8 cellular contexts compared by ENCODE assay signal in the genomic region with DNA sequence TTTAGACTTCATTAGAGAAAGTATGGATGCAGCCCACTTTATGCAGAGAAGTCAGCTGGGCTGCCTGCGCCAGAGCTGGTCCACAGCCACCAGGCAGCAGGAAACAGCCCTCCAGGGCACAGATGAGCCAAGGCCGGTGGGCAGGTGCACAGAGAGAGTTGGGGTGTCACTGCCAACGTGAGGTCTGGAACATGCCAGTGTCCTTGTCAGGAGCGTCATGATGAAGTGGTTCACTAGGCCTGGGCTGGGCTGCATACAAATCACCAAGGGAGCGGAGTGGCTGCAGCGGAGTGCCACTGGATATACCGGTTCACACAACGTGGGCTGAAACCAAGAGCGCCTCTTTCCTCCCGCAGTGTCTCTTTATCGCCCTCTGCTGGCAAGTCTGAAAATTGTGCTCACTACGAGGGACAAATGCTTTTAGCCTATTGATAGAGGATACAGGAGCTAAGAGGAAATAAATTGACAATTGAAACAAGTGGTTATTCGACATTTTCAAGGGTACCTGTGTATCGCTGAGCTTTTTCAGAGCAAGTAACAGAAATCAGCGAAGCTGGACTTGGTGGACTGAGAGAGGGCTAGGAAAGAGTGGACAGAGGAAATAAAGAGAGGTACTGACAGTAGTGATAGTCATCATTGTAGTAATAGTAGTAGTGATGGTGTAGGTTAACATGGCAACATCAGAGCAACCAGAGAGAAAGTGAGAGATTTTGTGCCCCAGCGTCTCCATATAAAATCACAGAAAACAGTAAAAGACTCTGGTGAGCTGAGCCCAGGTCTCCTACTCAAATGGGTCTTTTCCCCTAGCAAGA. TPM values are rescaled to one million over a fixed set of nuclear protein-coding genes. Genes with fewer than 3 reads are reported as not detected.
DNase-seq lines count a peak whose midpoint lies in the region; ATAC-seq and TF ChIP-seq lines count a peak whose summit lies in the region.

No MANE protein-coding gene starts in this region.

- TF ChIP-seq CTCF in AG09319 (IDR thresholded peaks at IDR 0.05; ENCODE audit: low read depth, low read length) (peak; percentile 94), chondrocyte (IDR thresholded peaks at IDR 0.05) (peak; percentile 94)

- ATAC-seq in GM18873 (IDR thresholded peaks at IDR 0.05; ENCODE audit: low FRiP score, unreplicated experiment) (peak; percentile 82), HG03442 (IDR thresholded peaks at IDR 0.05; ENCODE audit: unreplicated experiment) (peak; percentile 83), left colon (peak; percentile 98)

- H3K27me3 Mint-ChIP-seq in chondrocyte (ENCODE audit: low read depth), result peaks cover 2% of the 10 kb centered on the region

- intact Hi-C loops in left colon (cut with DNase I, micrococcal nuclease), result loop anchor here in 1 of 2 donors (2.0 kb wide), 1 partner anchor 30 kb away; no protein-coding TSS in a partner anchor

- H3K36me3 Mint-ChIP-seq in chondrocyte (ENCODE audit: low read depth), result peaks cover 3% of the 10 kb centered on the region

- no peak overlapping the region for H3K27ac Mint-ChIP-seq in chondrocyte (ENCODE audit: unreplicated experiment)

- DNase-seq in AG09319 (ENCODE audit: extremely low read depth, low read depth) (peak; percentile 39), NCI-H524 (lab: John Stamatoyannopoulos, UW) (peak; percentile 73 to 84), chondrocyte (ENCODE audit: low spot score) (no peak), left colon (peak; percentile 76 to 86)
- peak; percentile 68 to 77 for DNase-seq in activated CD4-positive, alpha-beta T cell treated with anti-CD3 and anti-CD28 coated beads for 24 hours (ENCODE audit: low read depth in 2 of 2)
- DNase-seq in stimulated activated CD4-positive, alpha-beta T cell treated with anti-CD3 and anti-CD28 coated beads, Interleukin-4, amount 100 ng/mL, for 1 hour, result peak; percentile 71

- H3K9me3 Mint-ChIP-seq in chondrocyte (ENCODE audit: low read depth), result peaks cover 5% of the 10 kb centered on the region

- peak overlapping the region; percentile 24 for H3K4me3 Mint-ChIP-seq in chondrocyte (ENCODE audit: unreplicated experiment)

- H3K4me1 Mint-ChIP-seq in chondrocyte (ENCODE audit: low read depth), result peaks cover 7% of the 10 kb centered on the region

RNA-seq across cellular contexts. Expression of a gene that starts 52.0 kb away (rescaled TPM):
- 18.7 to 28.8 TPM (median 19.8 TPM) in 3 replicates for total RNA-seq in chondrocyte
- total RNA-seq in left colon, result 10 to 100 TPM; 31.3 to 31.7 TPM

RNA-seq across cellular contexts. Expression of a gene that starts 52.8 kb away (rescaled TPM):
- total RNA-seq in chondrocyte, result 23.3 to 23.8 TPM (median 23.3 TPM) in 3 replicates
- 10 to 100 TPM; 11.5 to 12.9 TPM for total RNA-seq in left colon

RNA-seq across cellular contexts. Expression of a gene that starts 53.3 kb away (rescaled TPM):
- total RNA-seq in chondrocyte, result 37.6 to 40.5 TPM (median 40.4 TPM) in 3 replicates
- total RNA-seq in left colon, result 10 to 100 TPM; 24.6 to 31.5 TPM
